ENCODE assay signal across 8 cellular contexts in the genomic region with DNA sequence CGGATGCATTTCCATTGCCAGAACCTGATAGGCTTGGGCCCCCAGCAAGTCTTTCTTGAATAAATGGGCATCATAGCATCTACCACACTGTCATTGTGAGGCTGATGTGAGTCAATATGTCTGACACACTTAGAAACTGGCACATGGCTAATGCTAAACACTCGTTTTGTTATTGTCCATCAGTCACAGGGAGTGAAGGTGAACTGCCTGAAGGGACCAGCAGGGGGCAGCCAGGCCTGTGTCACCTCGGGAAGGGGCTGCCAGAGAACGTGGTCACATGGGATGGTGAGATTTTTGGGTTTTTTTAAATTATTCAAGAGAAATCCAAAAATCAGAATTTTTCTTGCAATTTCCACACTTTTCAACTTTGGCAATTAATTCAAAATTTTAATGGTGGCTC. TPM values are rescaled to one million over a fixed set of nuclear protein-coding genes. Genes with fewer than 3 reads are reported as not detected.
DNase-seq lines count a peak whose midpoint lies in the region; FAIRE-seq and TF ChIP-seq lines count a peak whose summit lies in the region.
"Had no signal": no experiment of that assay in that cellular context is flagged by ENCODE, and none has a peak within 500 bp of the region (broad histone marks: within the 10 kb centered on the region; RNA-seq: fewer than 3 reads in every experiment).

No MANE protein-coding gene starts in this region.

- H3K4me3 ChIP-seq in GM12864 (ENCODE audit: low read depth, low read length) (no peak overlapping the region), brain microvascular endothelial cell (ENCODE audit: low read depth, low read length) (no peak overlapping the region), HAP-1 (no peak overlapping the region)
- H3K4me3 ChIP-seq: SK-N-MC had no signal

- H3K27me3 Mint-ChIP-seq in mesothelial cell of epicardium (ENCODE audit: low read depth): no peaks in the 10 kb centered on the region

- no peaks in the 10 kb centered on the region for H3K36me3 Mint-ChIP-seq in mesothelial cell of epicardium

- H3K9me3 Mint-ChIP-seq in mesothelial cell of epicardium: no peaks in the 10 kb centered on the region

- no peak for FAIRE-seq in HTR-8/SVneo (lab: Jason Lieb, UNC)

- in situ Hi-C loops in brain microvascular endothelial cell (cut with HindIII; ENCODE audit: low pct_ligation_motif_present, low sequenced_read_pairs) (no loop called here), HAP-1 (cut with MboI; ENCODE audit: low sequenced_read_pairs) (loop anchor here (25.0 kb wide), 1 partner anchor 106 kb away; no protein-coding TSS in a partner anchor)

- H3K36me3 ChIP-seq in brain microvascular endothelial cell (replicated peaks): no peaks in the 10 kb centered on the region
- no peaks in the 10 kb centered on the region for H3K36me3 ChIP-seq in HAP-1 (replicated peaks)

- H3K9me3 ChIP-seq in HAP-1: no peaks in the 10 kb centered on the region

- no peak overlapping the region for H3K27ac Mint-ChIP-seq in mesothelial cell of epicardium

- H3K4me1 Mint-ChIP-seq in mesothelial cell of epicardium: peaks cover 12% of the 10 kb centered on the region

- no peak for DNase-seq in GM12864 (ENCODE audit: low read depth)
- peak; percentile 39 for DNase-seq in HTR-8/SVneo (ENCODE audit: insufficient read length, low spot score)
- DNase-seq in brain microvascular endothelial cell: no peak
- no peak for DNase-seq in mesothelial cell of epicardium (ENCODE audit: low spot score in 2 of 2, unreplicated experiment in 2 of 2)
- no peak for DNase-seq in HAP-1 (ENCODE audit: low spot score in 2 of 2)
- no peak for DNase-seq in NCI-H774 (lab: John Stamatoyannopoulos, UW)
- DNase-seq in putamen (ENCODE audit: low spot score): no peak

- no peaks in the 10 kb centered on the region for H3K27me3 ChIP-seq in brain microvascular endothelial cell (replicated peaks)
- H3K27me3 ChIP-seq in HAP-1 (ENCODE audit: low read depth): no peaks in the 10 kb centered on the region

- TF ChIP-seq CTCF in GM12864 (IDR thresholded peaks at IDR 0.05; ENCODE audit: low read depth, low read length, missing control alignments) (peak; percentile 74), brain microvascular endothelial cell (IDR thresholded peaks at IDR 0.05; ENCODE audit: low read depth, low read length, missing control alignments) (peak; percentile 63), mesothelial cell of epicardium (IDR thresholded peaks at IDR 0.05; ENCODE audit: unreplicated experiment) (peak; percentile 70)

- no peak overlapping the region for H3K4me3 Mint-ChIP-seq in mesothelial cell of epicardium

- no peaks in the 10 kb centered on the region for H3K4me1 ChIP-seq in HAP-1

- no peak overlapping the region for H3K27ac ChIP-seq in brain microvascular endothelial cell
- H3K27ac ChIP-seq: SK-N-MC had no signal

RNA-seq across cellular contexts. Expression of a gene that starts 0.8 kb away (rescaled TPM):
- total RNA-seq in mesothelial cell of epicardium: 1.2 to 1.8 TPM (median 1.3 TPM) in 3 replicates
